ENCODE assay signal across 10 cellular contexts in the genomic region with DNA sequence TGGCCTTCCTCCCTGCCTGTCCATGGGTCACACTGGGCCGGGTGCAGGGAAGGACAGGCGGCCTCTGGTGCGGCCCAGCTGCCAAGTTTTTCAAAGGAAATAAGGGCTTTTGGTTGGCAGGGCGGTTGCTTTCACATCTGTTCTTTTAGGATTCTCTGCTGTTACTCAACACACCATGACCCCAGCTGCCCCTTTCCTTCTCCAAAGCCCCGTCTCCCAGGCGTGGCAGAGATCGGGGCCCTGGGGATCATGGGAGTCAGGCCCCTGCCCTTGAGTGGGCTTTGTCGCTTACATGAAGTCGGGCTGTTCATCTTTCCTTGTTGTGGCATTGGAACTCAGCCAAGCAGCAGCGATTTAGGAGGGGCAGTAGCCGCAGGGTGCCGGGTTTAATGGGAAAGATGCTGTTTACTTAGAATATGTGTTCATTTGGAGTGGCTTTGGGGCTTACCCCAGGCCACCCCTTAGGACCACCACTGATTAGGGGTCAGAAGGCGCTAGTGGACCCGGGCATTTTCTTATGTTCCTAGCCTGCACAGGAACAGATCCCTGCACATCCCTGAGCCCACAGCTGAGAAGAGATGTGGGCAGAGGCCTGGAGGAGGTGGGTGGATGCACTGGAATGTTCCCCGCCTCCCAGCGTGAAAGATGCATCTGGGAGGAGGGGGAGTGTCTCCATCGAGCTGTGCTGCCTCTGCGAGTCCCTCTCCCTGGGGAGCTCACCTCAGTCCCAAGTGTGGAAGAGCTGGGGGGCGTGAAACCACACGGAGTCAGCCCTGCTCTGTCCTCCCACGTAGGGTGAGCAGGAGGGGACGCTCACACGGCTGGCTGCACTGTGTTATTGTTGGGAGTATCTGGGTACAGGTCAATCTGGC. TPM values are rescaled to one million over a fixed set of nuclear protein-coding genes. Genes with fewer than 3 reads are reported as not detected.
DNase-seq lines count a peak whose midpoint lies in the region; ATAC-seq, FAIRE-seq and TF ChIP-seq lines count a peak whose summit lies in the region.
"Had no signal": no experiment of that assay in that cellular context is flagged by ENCODE, and none has a peak within 500 bp of the region (broad histone marks: within the 10 kb centered on the region; RNA-seq: fewer than 3 reads in every experiment).

No MANE protein-coding gene starts in this region.

- no peak for TF ChIP-seq RAD21 in GM12878 (IDR thresholded peaks at IDR 0.05; ENCODE audit: insufficient read depth, low read depth, low read length)

- H3K4me3 Mint-ChIP-seq in activated naive CD4-positive, alpha-beta T cell treated with anti-CD3 and anti-CD28 coated beads, Interleukin-2, amount 10 ng/mL, durations not matched to agents 7 days and 5 days = no peak overlapping the region
- H3K4me3 Mint-ChIP-seq: activated naive CD8-positive, alpha-beta T cell had no signal

- RAD21 ChIA-PET in GM12878 (lab: Charles Lee; ENCODE audit: unreplicated experiment) = no interaction called here

- POLR2A ChIA-PET in GM12878 (lab: Charles Lee) = interaction anchor here (1.4 kb wide), 1 partner anchor 14 kb away, joined by 4 read pairs; no protein-coding TSS in a partner anchor

- in situ Hi-C loops in GM12878 (cut with MboI) = no loop called here

- intact Hi-C loops in GM12878 (cut with micrococcal nuclease; ENCODE audit: unreplicated experiment) = no loop called here

- H3K27me3 Mint-ChIP-seq in activated naive CD4-positive, alpha-beta T cell treated with anti-CD3 and anti-CD28 coated beads, Interleukin-2, amount 10 ng/mL, durations not matched to agents 7 days and 5 days = peaks cover 40% of the 10 kb centered on the region
- H3K27me3 Mint-ChIP-seq: activated naive CD8-positive, alpha-beta T cell had no signal

- SMC1A ChIA-PET in GM12878 (lab: Charles Lee; ENCODE audit: uncharacterized antibody, unreplicated experiment) = no interaction called here

- no peaks in the 10 kb centered on the region for H3K9me3 Mint-ChIP-seq in activated naive CD4-positive, alpha-beta T cell treated with anti-CD3 and anti-CD28 coated beads, Interleukin-2, amount 10 ng/mL, durations not matched to agents 7 days and 5 days

- H3K36me3 ChIP-seq in GM12878 (ENCODE audit: control insufficient read depth in 2 of 2, insufficient read depth in 2 of 2, low read length in 1 of 2) = no peaks in the 10 kb centered on the region

- no peak for TF ChIP-seq POLR2A in GM12878 (IDR thresholded peaks at IDR 0.05; ENCODE audit: low read depth, low read length)

- no peak overlapping the region for H3K27ac Mint-ChIP-seq in activated naive CD4-positive, alpha-beta T cell treated with anti-CD3 and anti-CD28 coated beads, Interleukin-2, amount 10 ng/mL, durations not matched to agents 7 days and 5 days
- H3K27ac Mint-ChIP-seq: activated naive CD8-positive, alpha-beta T cell had no signal

- ATAC-seq in GM12878 (no peak), HG03097 (IDR thresholded peaks at IDR 0.05; ENCODE audit: low FRiP score, unreplicated experiment) (no peak)
- no peak for ATAC-seq in activated CD4-positive, CD25-positive, alpha-beta regulatory T cell treated with anti-CD3 and anti-CD28 coated beads, Interleukin-2, amount 50 U/mL, for 24 hours

- CTCF ChIA-PET in activated naive CD4-positive, alpha-beta T cell treated with anti-CD3 and anti-CD28 coated beads, Interleukin-2, amount 10 ng/mL, durations not matched to agents 7 days and 5 days (lab: Charles Lee) = interaction anchor here (1.5 kb wide), 1 partner anchor 14 kb away, joined by 3 read pairs; no protein-coding TSS in a partner anchor
- CTCF ChIA-PET in GM12878 (lab: Yijun Ruan, JAX) = interaction anchor here (0.7 to 2.2 kb wide), 3 partner anchors 9 to 95 kb away, joined by 3 to 6 read pairs (median 3); no protein-coding TSS in a partner anchor

- H4K20me1 ChIP-seq in GM12878 (ENCODE audit: control insufficient read depth, insufficient read depth) = no peaks in the 10 kb centered on the region

- peaks cover 12% of the 10 kb centered on the region for H3K4me1 ChIP-seq in GM12878 (ENCODE audit: control insufficient read depth, insufficient read depth, low read length)

- no peaks in the 10 kb centered on the region; a peak in 1 of 4 replicates for H3K27me3 ChIP-seq in GM12878 (replicated peaks in 1 of 2; ENCODE audit: control insufficient read depth in 2 of 2, insufficient read depth in 2 of 2, low read length in 1 of 2)

- TF ChIP-seq EP300 in GM12878 (IDR thresholded peaks at IDR 0.05; ENCODE audit: borderline replicate concordance in 1 of 2, control insufficient read depth in 1 of 2, low read depth in 2 of 2, low read length in 2 of 2) = no peak

- no peak overlapping the region for H3K9ac ChIP-seq in GM12878 (ENCODE audit: control insufficient read depth, insufficient read depth, low read length)

- 53% methylated on average over 20 of the region's 23 CpGs for WGBS in GM12878 (ENCODE audit: insufficient coverage, insufficient replicate concordance, low lambda C conversion rate, missing lambda C conversion rate)

- DNase-seq in activated naive CD4-positive, alpha-beta T cell treated with anti-CD3 and anti-CD28 coated beads, Interleukin-2, amount 10 ng/mL, durations not matched to agents 7 days and 5 days = peak; percentile 14
- no peak for DNase-seq in activated naive CD4-positive, alpha-beta T cell treated with anti-CD3 and anti-CD28 coated beads, Interleukin-2, amount 50 U/mL, for 16 hours
- DNase-seq in GM12878 (ENCODE audit: low read depth, low spot score) (no peak), lung microvascular endothelial cell (ENCODE audit: low read depth in 2 of 2) (peak; percentile 11 to 24), ecto neural progenitor cell (ENCODE audit: low spot score) (no peak), GM19239 (ENCODE audit: insufficient read length, low spot score) (no peak)
- DNase-seq: NCI-H2029 treated with DMSO at 0.1 percent for 48 hours had no signal

- no peak overlapping the region for H3K27ac ChIP-seq in GM12878 (ENCODE audit: control insufficient read depth, insufficient read depth)

- H3K4me3 ChIP-seq in GM12878 = no peak overlapping the region

- FAIRE-seq in GM12878 (lab: Jason Lieb, UNC) (no peak), GM19239 (lab: Jason Lieb, UNC) (no peak)

- no peaks in the 10 kb centered on the region; the same call in 2 of the 3 replicates for H3K9me3 ChIP-seq in GM12878 (replicated peaks; ENCODE audit: control insufficient read depth, insufficient read depth, low read length)

- BruUV-seq in GM12878 (replicated peaks; lab: Mats Ljungman, UMichigan) = no TSS peak

- TF ChIP-seq CTCF in GM12878 (IDR thresholded peaks at IDR 0.05 in 2 of 3, conservative IDR thresholded peaks at IDR 0.05 in 1 of 3; ENCODE audit: control insufficient read depth in 2 of 3, extremely low read depth in 1 of 3, insufficient read depth in 1 of 3, low read depth in 3 of 3, low read length in 3 of 3) = no peak

- peaks cover 5% of the 10 kb centered on the region for H3K36me3 Mint-ChIP-seq in activated naive CD4-positive, alpha-beta T cell treated with anti-CD3 and anti-CD28 coated beads, Interleukin-2, amount 10 ng/mL, durations not matched to agents 7 days and 5 days
- H3K36me3 Mint-ChIP-seq: activated naive CD8-positive, alpha-beta T cell had no signal

- H2AFZ ChIP-seq in GM12878 (ENCODE audit: control insufficient read depth, low read depth, low read length) = no peak overlapping the region

- peaks cover 30% of the 10 kb centered on the region for H3K4me1 Mint-ChIP-seq in activated naive CD4-positive, alpha-beta T cell treated with anti-CD3 and anti-CD28 coated beads, Interleukin-2, amount 10 ng/mL, durations not matched to agents 7 days and 5 days

- no peak overlapping the region for H3K4me2 ChIP-seq in GM12878 (ENCODE audit: control insufficient read depth, insufficient read depth)

- no peaks in the 10 kb centered on the region for H3K79me2 ChIP-seq in GM12878 (ENCODE audit: control insufficient read depth, insufficient read depth, low read length)

TF ChIP-seq in GM12878, 131 proteins besides CTCF, POLR2A, EP300 and RAD21:
- TF ChIP-seq RB1 (IDR thresholded peaks at IDR 0.05; ENCODE audit: borderline replicate concordance) = no peak
- TF ChIP-seq MEF2B (IDR thresholded peaks at IDR 0.05; ENCODE audit: partially characterized antibody, poor library complexity, severe bottlenecking) = peak; percentile 11

RNA-seq across cellular contexts. Expression of gene ADCY7, which starts 6.8 kb away (rescaled TPM):
- total RNA-seq in GM12878 (2013; cell fraction: nucleolus; rRNA removed) = 244 and 253 TPM in 2 replicates
- total RNA-seq in GM12878 (2014; rRNA removed) (44.2 and 47.1 TPM in 2 replicates), GM12878 (2014; rRNA removed; fragmentation: Illumina TruSeq; extraction: Trizol) (16.0 and 17.2 TPM in 2 replicates), GM12878 (2021) (71.2 and 87.9 TPM in 2 replicates), lung microvascular endothelial cell (3.1 and 4.8 TPM in 2 replicates)
- 8.7 TPM for polyA plus RNA-seq in GM12878 (2011; ENCODE audit: low read depth)
- polyA plus RNA-seq in GM12878 (2011; rRNA removed) (16.9 and 18.7 TPM in 2 replicates), GM12878 (2014; fragmentation: Illumina TruSeq; extraction: Trizol) (16.8 and 19.6 TPM in 2 replicates), GM12878 (2014; fragmentation: Nextera tagmentation; extraction: Ambion mirVana) (1 to 10 TPM; 1.2 to 1.3 TPM), GM12878 (2014; rRNA removed) (45.5 and 52.1 TPM in 2 replicates), GM12878 (2016; fragmentation: Nextera tagmentation; extraction: Ambion mirVana) (10 to 100 TPM; 29.2 to 32.7 TPM)
- 21.3 and 33.9 TPM in 2 replicates for polyA plus RNA-seq in GM12878 (2011; cell fraction: cytosol; rRNA removed)
- polyA plus RNA-seq in GM12878 (2011; cell fraction: nucleus; rRNA removed) = 169 and 171 TPM in 2 replicates
- 19.4 and 25.6 TPM in 2 replicates for polyA plus RNA-seq in GM12878 (2012)
- 54.8 and 75.2 TPM in 2 replicates for polyA minus RNA-seq in GM12878 (2011; rRNA and poly(A)+ RNA removed)
- 25.4 and 26.3 TPM in 2 replicates for polyA minus RNA-seq in GM12878 (2011; cell fraction: cytosol; rRNA and poly(A)+ RNA removed)
- 83.2 and 107 TPM in 2 replicates for polyA minus RNA-seq in GM12878 (2011; cell fraction: nucleus; rRNA and poly(A)+ RNA removed)

Comparison
In these comparisons a context has a peak if more than half of its experiments do, and no peak if none do; other contexts are left out.
1. DNase-seq: peak in activated naive CD4-positive, alpha-beta T cell treated with anti-CD3 and anti-CD28 coated beads, Interleukin-2, amount 10 ng/mL, durations not matched to agents 7 days and 5 days (single experiment) and lung microvascular endothelial cell (2 of 2); none in activated naive CD4-positive, alpha-beta T cell treated with anti-CD3 and anti-CD28 coated beads, Interleukin-2, amount 50 U/mL, for 16 hours (single experiment), GM12878 (single experiment), ecto neural progenitor cell (single experiment) and GM19239 (single experiment).